ENCODE assay signal across 24 cellular contexts in genomic region chr3:191460360-191460759, GRCh38.
"Had no signal": no experiment of that assay in that cellular context is flagged by ENCODE, and none has a peak within 500 bp of the region (broad histone marks: within the 10 kb centered on the region; RNA-seq: fewer than 3 reads in every experiment).

No MANE protein-coding gene starts in this region.

- H3K27ac ChIP-seq: neural progenitor cell, ovary, parathyroid adenoma, psoas muscle, right lobe of liver, sigmoid colon, stomach, thoracic aorta, thyroid gland, tibial nerve, upper lobe of left lung, vagina had no signal

- H3K79me2 ChIP-seq: parathyroid adenoma had no signal

- H3K27me3 ChIP-seq: neural progenitor cell, ovary, right lobe of liver, sigmoid colon, stomach, thyroid gland, tibial nerve, upper lobe of left lung, vagina had no signal

- H3K4me1 ChIP-seq: neural progenitor cell, parathyroid adenoma, psoas muscle, sigmoid colon, stomach, thyroid gland, tibial nerve, upper lobe of left lung, vagina had no signal

- H3K4me3 ChIP-seq: neural progenitor cell, ovary, psoas muscle, right lobe of liver, sigmoid colon, stomach, thoracic aorta, thyroid gland, tibial nerve, upper lobe of left lung, vagina had no signal

- H3K9me3 ChIP-seq: ovary, psoas muscle, right lobe of liver, sigmoid colon, stomach, thoracic aorta, thyroid gland, tibial nerve, upper lobe of left lung, vagina had no signal

- DNase-seq: occipital lobe; ovary; posterior cingulate gyrus; psoas muscle; right cardiac atrium; right lobe of liver; sigmoid colon; small intestine; stimulated activated CD4-positive, alpha-beta T cell treated with anti-CD3 and anti-CD28 coated beads, Interleukin-15, amount 100 ng/mL, for 24 hours; stimulated activated CD4-positive, alpha-beta T cell treated with anti-CD3 and anti-CD28 coated beads, Interleukin-2, amount 100 ng/mL, for 24 hours; stimulated activated CD4-positive, alpha-beta T cell treated with anti-CD3 and anti-CD28 coated beads, Interleukin-2, amount 100 ng/mL, for 48 hours; stimulated activated CD4-positive, alpha-beta T cell treated with anti-CD3 and anti-CD28 coated beads, Interleukin-4, amount 100 ng/mL, for 24 hours; stimulated activated naive B cell treated with anti-CD40 and anti-IgM and Interleukin-4, amounts not matched to agents 10 μg/mL and 1 μg/mL and 100 μg/mL, for 72 hours; stimulated activated naive CD4-positive, alpha-beta T cell treated with Interleukin-2 at 50 U/mL for 16 hours; stomach; thyroid gland; trophoblast cell; upper lobe of left lung had no signal

- H3K4me2 ChIP-seq: neural progenitor cell had no signal

- ATAC-seq: psoas muscle; right cardiac atrium; right lobe of liver; stimulated activated effector memory CD8-positive, alpha-beta T cell treated with anti-CD3 and anti-CD28 coated beads, Interleukin-12 subunit alpha, Interleukin-12 subunit beta, amount 100 ng/mL, for 72 hours; stimulated activated naive B cell treated with anti-CD40 and anti-IgM and Interleukin-4, amounts not matched to agents 10 μg/mL and 1 μg/mL and 100 μg/mL, for 72 hours had no signal

- H3K36me3 ChIP-seq: neural progenitor cell, ovary, right lobe of liver, sigmoid colon, stomach, thoracic aorta, thyroid gland, tibial nerve, upper lobe of left lung, vagina had no signal

- H3K9ac ChIP-seq: neural progenitor cell, parathyroid adenoma had no signal

- H2AFZ ChIP-seq: neural progenitor cell, parathyroid adenoma had no signal
